Comparison of ENCODE assay signal across 22 cellular contexts in the genomic region with DNA sequence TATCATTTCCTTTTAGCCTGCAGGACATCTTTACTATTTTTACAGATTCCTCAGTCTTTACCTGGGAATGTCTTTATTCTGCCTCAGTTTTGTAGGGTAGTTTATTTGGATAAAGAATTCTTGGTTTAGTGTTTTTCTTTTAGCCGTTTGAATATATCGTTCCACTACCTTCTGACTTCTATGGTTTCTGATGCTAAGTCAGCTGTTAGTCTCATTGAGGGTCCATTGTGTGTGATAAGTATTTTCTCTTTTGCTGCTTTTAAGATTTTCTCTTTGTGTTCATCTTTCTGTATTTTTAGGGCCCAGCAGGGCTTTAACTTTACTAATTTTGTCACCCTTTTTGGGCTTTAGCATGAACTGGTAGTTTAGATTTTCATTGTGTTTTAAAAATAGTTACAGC.
"Had no signal": no experiment of that assay in that cellular context is flagged by ENCODE, and none has a peak within 500 bp of the region (broad histone marks: within the 10 kb centered on the region; RNA-seq: fewer than 3 reads in every experiment).

No MANE protein-coding gene starts in this region.

- H3K4me1 Mint-ChIP-seq: activated T-helper 17 cell treated with anti-CD3 and anti-CD28 coated beads, Interleukin-2, amount 50 U/mL, for 72 hours; brain had no signal

- H3K4me3 Mint-ChIP-seq: activated CD4-positive, alpha-beta memory T cell treated with anti-CD3 and anti-CD28 coated beads, Interleukin-2, amount 10 ng/mL, durations not matched to agents 7 days and 5 days; activated CD8-positive, alpha-beta memory T cell treated with anti-CD3 and anti-CD28 coated beads, Interleukin-2, amount 10 ng/mL, durations not matched to agents 7 days and 5 days; activated T-helper 17 cell treated with anti-CD3 and anti-CD28 coated beads, Interleukin-2, amount 50 U/mL, for 72 hours; brain; T-helper 2 cell treated with Interferon-gamma antibody and Interleukin-4, amounts not matched to agents 5 μg/mL and 100 μg/mL, for 36 hours had no signal

- H3K27ac ChIP-seq: colonic mucosa, gastrocnemius medialis, heart left ventricle, left ventricle myocardium inferior, upper lobe of right lung had no signal

- ATAC-seq: activated CD8-positive, alpha-beta memory T cell treated with anti-CD3 and anti-CD28 coated beads, Interleukin-2, amount 10 ng/mL, durations not matched to agents 7 days and 5 days; activated T-helper 17 cell treated with anti-CD3 and anti-CD28 coated beads, Interleukin-2, amount 50 U/mL, for 72 hours; gastrocnemius medialis; heart left ventricle; upper lobe of right lung had no signal

- H3K36me3 ChIP-seq: colonic mucosa, upper lobe of right lung had no signal

- H3K27me3 Mint-ChIP-seq: activated CD4-positive, alpha-beta memory T cell treated with anti-CD3 and anti-CD28 coated beads, Interleukin-2, amount 10 ng/mL, durations not matched to agents 7 days and 5 days; activated CD8-positive, alpha-beta memory T cell treated with anti-CD3 and anti-CD28 coated beads, Interleukin-2, amount 10 ng/mL, durations not matched to agents 7 days and 5 days; activated T-helper 17 cell treated with anti-CD3 and anti-CD28 coated beads, Interleukin-2, amount 50 U/mL, for 72 hours; brain had no signal

- H3K4me1 ChIP-seq: colonic mucosa, gastrocnemius medialis, left ventricle myocardium inferior, upper lobe of right lung had no signal

- DNase-seq: activated CD4-positive, alpha-beta memory T cell treated with anti-CD3 and anti-CD28 coated beads, Interleukin-2, amount 10 ng/mL, durations not matched to agents 7 days and 5 days; activated CD4-positive, alpha-beta T cell treated with anti-CD3 and anti-CD28 coated beads for 48 hours; activated CD4-positive, CD25-positive, alpha-beta regulatory T cell; activated CD8-positive, alpha-beta memory T cell treated with anti-CD3 and anti-CD28 coated beads, Interleukin-2, amount 10 ng/mL, durations not matched to agents 7 days and 5 days; activated naive CD4-positive, alpha-beta T cell treated with Interleukin-2 at 50 U/mL for 16 hours; activated T-cell treated with anti-CD3 and anti-CD28 coated beads, Interleukin-2, amount 50 U/mL, for 1 hour; anterior cingulate cortex; central memory CD4-positive, alpha-beta T cell; colonic mucosa; gastrocnemius medialis; heart left ventricle; left ventricle myocardium inferior; mammary epithelial cell; occipital lobe; stimulated activated CD4-positive, alpha-beta T cell treated with anti-CD3 and anti-CD28 coated beads, Interleukin-12 subunit alpha, Interleukin-12 subunit beta, amount 100 ng/mL, for 4 hours; stimulated activated CD4-positive, alpha-beta T cell treated with anti-CD3 and anti-CD28 coated beads, Interleukin-1b, Interleukin-23, amount 100 ng/mL, for 48 hours; stimulated activated CD8-positive, alpha-beta memory T cell treated with anti-CD3 and anti-CD28 coated beads, Interleukin-4, amount 100 ng/mL, for 48 hours; stimulated activated naive CD4-positive, alpha-beta T cell; upper lobe of right lung had no signal

- H3K27me3 ChIP-seq: colonic mucosa, gastrocnemius medialis, heart left ventricle, upper lobe of right lung had no signal

- H3K9me3 ChIP-seq: colonic mucosa, gastrocnemius medialis had no signal

- H3K27ac Mint-ChIP-seq: activated CD4-positive, alpha-beta memory T cell treated with anti-CD3 and anti-CD28 coated beads, Interleukin-2, amount 10 ng/mL, durations not matched to agents 7 days and 5 days; activated CD8-positive, alpha-beta memory T cell treated with anti-CD3 and anti-CD28 coated beads, Interleukin-2, amount 10 ng/mL, durations not matched to agents 7 days and 5 days; activated T-helper 17 cell treated with anti-CD3 and anti-CD28 coated beads, Interleukin-2, amount 50 U/mL, for 72 hours; brain; T-helper 2 cell treated with Interferon-gamma antibody and Interleukin-4, amounts not matched to agents 5 μg/mL and 100 μg/mL, for 36 hours had no signal

- H3K4me3 ChIP-seq: colonic mucosa, gastrocnemius medialis, heart left ventricle, left ventricle myocardium inferior, upper lobe of right lung had no signal
